Comparison of ENCODE assay signal across 9 cellular contexts in genomic region chr22:37887610-37888378, GRCh38. TPM values are rescaled to one million over a fixed set of nuclear protein-coding genes. Genes with fewer than 3 reads are reported as not detected.
A peak's percentile ranks its signal among the peaks of the same experiment; 100 is the strongest.
DNase-seq lines count a peak whose midpoint lies in the region; ATAC-seq and TF ChIP-seq lines count a peak whose summit lies in the region.
"Had no signal": no experiment of that assay in that cellular context is flagged by ENCODE, and none has a peak within 500 bp of the region (broad histone marks: within the 10 kb centered on the region; RNA-seq: fewer than 3 reads in every experiment).

No MANE protein-coding gene starts in this region.

- H3K9me3 ChIP-seq in heart right ventricle: no peaks in the 10 kb centered on the region
- H3K9me3 ChIP-seq: neutrophil had no signal

- TF ChIP-seq CTCF in GM10266 (IDR thresholded peaks at IDR 0.05; ENCODE audit: control insufficient read depth, insufficient read depth, low read depth, missing control alignments) (peak; percentile 19), WI38 (IDR thresholded peaks at IDR 0.05; ENCODE audit: low read depth, low read length) (peak; percentile 70), heart right ventricle (IDR thresholded peaks at IDR 0.05) (peak; percentile 6 to 64 (median 52))

- peak overlapping the region in 3 of 10 donors; percentile 39 to 40 (median 39) for H3K27ac ChIP-seq in heart right ventricle
- H3K27ac ChIP-seq: neutrophil had no signal

- 51 to 58% methylated on average over 6 of the region's 6 CpGs for WGBS in heart right ventricle, 2 donors

- intact Hi-C loops in heart right ventricle (cut with DNase I): loop anchor here in 6 of 10 donors (5.0 to 10.0 kb wide), 5 partner anchors 45 to 80 kb away; no protein-coding TSS in a partner anchor

- no peak overlapping the region for H3K4me3 ChIP-seq in WI38 (ENCODE audit: low read depth, low read length)
- no peak overlapping the region for H3K4me3 ChIP-seq in heart right ventricle

- ATAC-seq in heart right ventricle (peak; percentile 47 to 77 (median 66)), GM19324 (IDR thresholded peaks at IDR 0.05; ENCODE audit: low FRiP score, unreplicated experiment) (no peak), GM19397 (IDR thresholded peaks at IDR 0.05; ENCODE audit: unreplicated experiment) (no peak), GM18502 (IDR thresholded peaks at IDR 0.05; ENCODE audit: poor library complexity, unreplicated experiment) (no peak)

- DNase-seq in GM10266 (ENCODE audit: extremely low spot score) (no peak), heart right ventricle (no peak), renal cortical epithelial cell (ENCODE audit: low read depth) (peak; percentile 59), NCI-H2196 treated with DMSO at 0.1 percent for 48 hours (lab: John Stamatoyannopoulos, UW; ENCODE audit: unreplicated experiment) (no peak)

- H3K4me1 ChIP-seq in heart right ventricle: peaks cover 0 to 25% (median 9%) of the 10 kb centered on the region in 9 donors

- H3K36me3 ChIP-seq in heart right ventricle: peaks cover 0 to 92% (median 34%) of the 10 kb centered on the region in 9 donors

- H3K27me3 ChIP-seq in heart right ventricle: no peaks in the 10 kb centered on the region
- H3K27me3 ChIP-seq: neutrophil had no signal

RNA-seq across cellular contexts. Expression of gene MICALL1, which starts 18.3 kb away (rescaled TPM):
- total RNA-seq in heart right ventricle (10 to 100 TPM; 13.0 to 26.9 (median 16.5) TPM), renal cortical epithelial cell (35.9 and 65.0 TPM in 2 replicates)
- 10 to 100 TPM in 1 of 2 donors, 1 to 10 TPM in 1; 9.3 to 10.3 TPM for polyA plus RNA-seq in heart right ventricle

RNA-seq across cellular contexts. Expression of gene EIF3L, which starts 38.6 kb away (rescaled TPM):
- total RNA-seq in heart right ventricle (100 to 1,000 TPM; 304 to 489 (median 445) TPM), renal cortical epithelial cell (278 and 409 TPM in 2 replicates)
- 100 to 1,000 TPM; 135 to 250 TPM for polyA plus RNA-seq in heart right ventricle

RNA-seq across cellular contexts. Expression of gene ANKRD54, which starts 43.7 kb away (rescaled TPM):
- 10 to 100 TPM; 11.2 to 21.5 (median 14.4) TPM for total RNA-seq in heart right ventricle
- 10 to 100 TPM; 17.4 to 19.4 TPM for polyA plus RNA-seq in heart right ventricle
- total RNA-seq in renal cortical epithelial cell: 32.8 and 45.7 TPM in 2 replicates

Comparison
In these comparisons a context has a peak if more than half of its experiments do, and no peak if none do; other contexts are left out.
1. CTCF ChIP-seq: peak in every context shown above with its lines; median percentile 70 in WI38; 52 in heart right ventricle; 19 in GM10266.
2. ATAC-seq: peak in heart right ventricle (8 of 8); none in GM19324 (single experiment), GM19397 (single experiment) and GM18502 (single experiment).